ENCODE assay signal across 31 cellular contexts in the genomic region with DNA sequence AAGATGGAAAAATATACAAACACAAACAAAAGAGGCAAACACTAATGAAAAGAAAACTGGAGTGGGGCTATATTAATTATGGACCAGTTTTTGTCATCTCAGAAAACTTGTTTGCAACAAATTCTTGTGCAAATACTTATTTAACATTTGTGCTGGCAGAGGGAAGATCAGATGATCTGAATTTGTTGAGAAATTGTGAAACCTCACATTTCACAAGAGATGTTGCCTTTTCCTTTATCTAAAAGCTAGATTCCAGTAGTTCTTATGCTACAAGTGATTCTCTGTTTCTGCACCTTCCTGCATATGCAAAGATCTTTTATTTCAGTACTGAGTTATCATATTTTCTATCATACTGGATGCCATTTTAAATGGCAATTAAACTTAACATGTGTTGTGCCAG.
DNase-seq lines count a peak whose midpoint lies in the region; TF ChIP-seq lines count a peak whose summit lies in the region.
"Had no signal": no experiment of that assay in that cellular context is flagged by ENCODE, and none has a peak within 500 bp of the region (broad histone marks: within the 10 kb centered on the region; RNA-seq: fewer than 3 reads in every experiment).

No MANE protein-coding gene starts in this region.

- H3K27me3 Mint-ChIP-seq in immature natural killer cell (ENCODE audit: low read depth in 3 of 3): peaks cover 0 to 1% (median 0%) of the 10 kb centered on the region in 3 donors
- H3K27me3 Mint-ChIP-seq: activated naive CD8-positive, alpha-beta T cell treated with anti-CD3 and anti-CD28 coated beads, Interleukin-2, amount 50 U/mL, for 24 hours; stimulated activated naive CD8-positive, alpha-beta T cell treated with anti-CD3 and anti-CD28 coated beads, Interleukin-15, Interleukin-2, amounts not matched to agents 100 ng/mL and 50 ng/mL, for 24 hours; T-helper 17 cell had no signal

- no peak overlapping the region for H3K4me3 ChIP-seq in NB4 (ENCODE audit: low read depth, low read length)
- H3K4me3 ChIP-seq in choroid plexus epithelial cell (ENCODE audit: low read depth, low read length): no peak overlapping the region
- no peak overlapping the region for H3K4me3 ChIP-seq in liver (ENCODE audit: low read depth in 1 of 3, low read length in 3 of 3)
- H3K4me3 ChIP-seq in effector memory CD4-positive, alpha-beta T cell (ENCODE audit: insufficient read depth, low read depth, low read length, poor library complexity, severe bottlenecking): no peak overlapping the region
- H3K4me3 ChIP-seq in vagina: no peak overlapping the region
- H3K4me3 ChIP-seq: A549, body of pancreas, esophagus squamous epithelium, GM12878, neural progenitor cell, right atrium auricular region, thoracic aorta had no signal

- no peak overlapping the region for H3K9ac ChIP-seq in liver (ENCODE audit: low read depth in 1 of 2, low read length in 2 of 2)
- H3K9ac ChIP-seq: neural progenitor cell, parathyroid adenoma had no signal

- intact Hi-C loops in vagina (cut with DNase I): no loop called here

- TF ChIP-seq RAD21 in liver (IDR thresholded peaks at IDR 0.05): peak in 1 of 2 donors; percentile 51

- peaks cover 0 to 14% (median 4%) of the 10 kb centered on the region in 6 donors for H3K9me3 Mint-ChIP-seq in immature natural killer cell
- H3K9me3 Mint-ChIP-seq: activated naive CD8-positive, alpha-beta T cell treated with anti-CD3 and anti-CD28 coated beads, Interleukin-2, amount 50 U/mL, for 24 hours; CD8-positive, alpha-beta T cell; neural progenitor cell; stimulated activated naive CD8-positive, alpha-beta T cell treated with anti-CD3 and anti-CD28 coated beads, Interleukin-15, Interleukin-2, amounts not matched to agents 100 ng/mL and 50 ng/mL, for 24 hours had no signal

- TF ChIP-seq POLR2A in NB4 (IDR thresholded peaks at IDR 0.05; ENCODE audit: extremely low read depth, insufficient read length): no peak
- TF ChIP-seq POLR2A in vagina (IDR thresholded peaks at IDR 0.05): no peak

- no peaks in the 10 kb centered on the region for H3K27me3 ChIP-seq in liver (ENCODE audit: control insufficient read depth in 4 of 4, insufficient read depth in 4 of 4, low read length in 3 of 4)
- no peaks in the 10 kb centered on the region for H3K27me3 ChIP-seq in effector memory CD4-positive, alpha-beta T cell (replicated peaks; ENCODE audit: control insufficient read depth, insufficient read depth, low read length, poor library complexity, severe bottlenecking)
- H3K27me3 ChIP-seq in vagina: no peaks in the 10 kb centered on the region
- H3K27me3 ChIP-seq: BE2C, body of pancreas, esophagus squamous epithelium, neural progenitor cell, right atrium auricular region had no signal

- peaks cover 2 to 9% (median 9%) of the 10 kb centered on the region in 4 donors for H3K4me1 ChIP-seq in liver (ENCODE audit: control insufficient read depth in 4 of 4, insufficient read depth in 4 of 4, low read length in 3 of 4)
- no peaks in the 10 kb centered on the region for H3K4me1 ChIP-seq in effector memory CD4-positive, alpha-beta T cell (ENCODE audit: control insufficient read depth, insufficient read depth, low read length, poor library complexity, severe bottlenecking)
- H3K4me1 ChIP-seq in vagina: no peaks in the 10 kb centered on the region
- H3K4me1 ChIP-seq: A549, body of pancreas, esophagus squamous epithelium, neural progenitor cell, parathyroid adenoma, right atrium auricular region had no signal

- H3K9me3 ChIP-seq in liver (ENCODE audit: control insufficient read depth in 4 of 4, low read length in 3 of 4) (no peaks in the 10 kb centered on the region), vagina (no peaks in the 10 kb centered on the region)
- H3K9me3 ChIP-seq in effector memory CD4-positive, alpha-beta T cell (ENCODE audit: control insufficient read depth, low read length): no peaks in the 10 kb centered on the region
- H3K9me3 ChIP-seq: A549, BE2C, body of pancreas, esophagus squamous epithelium, right atrium auricular region, thoracic aorta had no signal

- TF ChIP-seq CTCF in NB4 (IDR thresholded peaks at IDR 0.05; ENCODE audit: low read depth, low read length) (no peak), choroid plexus epithelial cell (conservative IDR thresholded peaks at IDR 0.05; ENCODE audit: low read depth, low read length) (no peak), liver (IDR thresholded peaks at IDR 0.05; ENCODE audit: low read depth, low read length, missing input control) (no peak), vagina (IDR thresholded peaks at IDR 0.05) (no peak)

- H3K27ac Mint-ChIP-seq in immature natural killer cell: no peak overlapping the region
- H3K27ac Mint-ChIP-seq: activated naive CD8-positive, alpha-beta T cell treated with anti-CD3 and anti-CD28 coated beads, Interleukin-2, amount 50 U/mL, for 24 hours; CD8-positive, alpha-beta T cell; neural progenitor cell; stimulated activated naive CD8-positive, alpha-beta T cell treated with anti-CD3 and anti-CD28 coated beads, Interleukin-15, Interleukin-2, amounts not matched to agents 100 ng/mL and 50 ng/mL, for 24 hours; T-helper 17 cell had no signal

- DNase-seq in AG20443 (ENCODE audit: low spot score) (peak; percentile 38), NB4 (ENCODE audit: low read depth) (peak; percentile 34), choroid plexus epithelial cell (ENCODE audit: low read depth) (peak; percentile 82), vagina (ENCODE audit: extremely low spot score in 2 of 2) (no peak), immature natural killer cell (no peak), GM19240 (ENCODE audit: insufficient read length, low spot score) (no peak)
- no peak for DNase-seq in effector memory CD4-positive, alpha-beta T cell
- DNase-seq: activated CD4-positive, alpha-beta T cell treated with anti-CD3 and anti-CD28 coated beads, Interleukin-2, amount 50 U/mL, for 48 hours; activated naive CD8-positive, alpha-beta T cell treated with anti-CD3 and anti-CD28 coated beads, Interleukin-2, amount 50 U/mL, for 24 hours; activated T-cell treated with anti-CD3 and anti-CD28 coated beads, Interleukin-2, amount 50 U/mL, for 48 hours; BE2C; body of pancreas; CD8-positive, alpha-beta T cell; cerebellar nuclear complex; esophagus squamous epithelium; Karpas-422; left ventricle myocardium superior; NCI-H187; NCI-H2171; NCI-H510A; OCI-M1; stimulated activated CD8-positive, alpha-beta memory T cell treated with anti-CD3 and anti-CD28 coated beads, Interleukin-4, amount 100 ng/mL, for 48 hours; T-helper 17 cell had no signal

- no peak overlapping the region for H3K4me3 Mint-ChIP-seq in immature natural killer cell
- H3K4me3 Mint-ChIP-seq: activated naive CD8-positive, alpha-beta T cell treated with anti-CD3 and anti-CD28 coated beads, Interleukin-2, amount 50 U/mL, for 24 hours; CD8-positive, alpha-beta T cell; neural progenitor cell; stimulated activated naive CD8-positive, alpha-beta T cell treated with anti-CD3 and anti-CD28 coated beads, Interleukin-15, Interleukin-2, amounts not matched to agents 100 ng/mL and 50 ng/mL, for 24 hours; T-helper 17 cell had no signal

- no peak overlapping the region for H3K27ac ChIP-seq in liver (ENCODE audit: low read depth in 1 of 2, low read length in 2 of 2)
- H3K27ac ChIP-seq in effector memory CD4-positive, alpha-beta T cell (ENCODE audit: insufficient read depth, low read length, poor library complexity, severe bottlenecking): no peak overlapping the region
- H3K27ac ChIP-seq in vagina: no peak overlapping the region
- H3K27ac ChIP-seq: A549, body of pancreas, esophagus squamous epithelium, neural progenitor cell, parathyroid adenoma, right atrium auricular region, thoracic aorta had no signal

- no peaks in the 10 kb centered on the region for H3K36me3 ChIP-seq in liver (ENCODE audit: control insufficient read depth in 4 of 4, insufficient read depth in 3 of 4, low read depth in 1 of 4, low read length in 3 of 4)
- H3K36me3 ChIP-seq in effector memory CD4-positive, alpha-beta T cell (ENCODE audit: control insufficient read depth, insufficient read depth, low read length): no peaks in the 10 kb centered on the region
- no peaks in the 10 kb centered on the region for H3K36me3 ChIP-seq in vagina
- H3K36me3 ChIP-seq: BE2C, esophagus squamous epithelium, neural progenitor cell, right atrium auricular region, thoracic aorta had no signal

- H3K4me1 Mint-ChIP-seq in immature natural killer cell: no peaks in the 10 kb centered on the region
- H3K4me1 Mint-ChIP-seq: activated naive CD8-positive, alpha-beta T cell treated with anti-CD3 and anti-CD28 coated beads, Interleukin-2, amount 50 U/mL, for 24 hours; T-helper 17 cell had no signal

- no peaks in the 10 kb centered on the region for H3K36me3 Mint-ChIP-seq in immature natural killer cell
- H3K36me3 Mint-ChIP-seq: CD8-positive, alpha-beta T cell; neural progenitor cell had no signal

TF ChIP-seq in liver, 16 proteins besides CTCF, POLR2A, EP300 and RAD21 (continues in another document):
- TF ChIP-seq, protein P1, sequence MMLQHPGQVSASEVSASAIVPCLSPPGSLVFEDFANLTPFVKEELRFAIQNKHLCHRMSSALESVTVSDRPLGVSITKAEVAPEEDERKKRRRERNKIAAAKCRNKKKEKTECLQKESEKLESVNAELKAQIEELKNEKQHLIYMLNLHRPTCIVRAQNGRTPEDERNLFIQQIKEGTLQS (IDR thresholded peaks at IDR 0.05): no peak
- TF ChIP-seq FOXA1 (IDR thresholded peaks at IDR 0.05): peak; percentile 26
- peak; percentile 17 to 73 for TF ChIP-seq RXRA (IDR thresholded peaks at IDR 0.05)
- TF ChIP-seq SP1 (IDR thresholded peaks at IDR 0.05): no peak
- peak in 1 of 2 donors; percentile 68 for TF ChIP-seq JUND (IDR thresholded peaks at IDR 0.05)
- peak; percentile 35 to 70 for TF ChIP-seq HNF4A (conservative IDR thresholded peaks at IDR 0.05)
- TF ChIP-seq FOXA2 (IDR thresholded peaks at IDR 0.05): peak; percentile 67
- peak; percentile 34 for TF ChIP-seq YY1 (IDR thresholded peaks at IDR 0.05)
- peak in 1 of 2 donors; percentile 28 for TF ChIP-seq EGR1 (IDR thresholded peaks at IDR 0.05; ENCODE audit: low read depth in 2 of 2)
- no peak for TF ChIP-seq HNF4G (IDR thresholded peaks at IDR 0.05)
- TF ChIP-seq, protein P2, sequence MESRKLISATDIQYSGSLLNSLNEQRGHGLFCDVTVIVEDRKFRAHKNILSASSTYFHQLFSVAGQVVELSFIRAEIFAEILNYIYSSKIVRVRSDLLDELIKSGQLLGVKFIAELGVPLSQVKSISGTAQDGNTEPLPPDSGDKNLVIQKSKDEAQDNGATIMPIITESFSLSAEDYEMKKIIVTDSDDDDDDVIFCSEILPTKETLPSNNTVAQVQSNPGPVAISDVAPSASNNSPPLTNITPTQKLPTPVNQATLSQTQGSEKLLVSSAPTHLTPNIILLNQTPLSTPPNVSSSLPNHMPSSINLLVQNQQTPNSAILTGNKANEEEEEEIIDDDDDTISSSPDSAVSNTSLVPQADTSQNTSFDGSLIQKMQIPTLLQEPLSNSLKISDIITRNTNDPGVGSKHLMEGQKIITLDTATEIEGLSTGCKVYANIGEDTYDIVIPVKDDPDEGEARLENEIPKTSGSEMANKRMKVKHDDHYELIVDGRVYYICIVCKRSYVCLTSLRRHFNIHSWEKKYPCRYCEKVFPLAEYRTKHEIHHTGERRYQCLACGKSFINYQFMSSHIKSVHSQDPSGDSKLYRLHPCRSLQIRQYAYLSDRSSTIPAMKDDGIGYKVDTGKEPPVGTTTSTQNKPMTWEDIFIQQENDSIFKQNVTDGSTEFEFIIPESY (IDR thresholded peaks at IDR 0.05): peak; percentile 62
- no peak for TF ChIP-seq NR2F2 (IDR thresholded peaks at IDR 0.05)

Comparison
In these comparisons a context has a peak if more than half of its experiments do, and no peak if none do; other contexts are left out.
1. DNase-seq: peak in AG20443 (single experiment), NB4 (single experiment) and choroid plexus epithelial cell (single experiment); none in effector memory CD4-positive, alpha-beta T cell (0 of 3), vagina (0 of 2), immature natural killer cell (0 of 3) and GM19240 (single experiment).